In genomic region chr2:20635698-20636584, GRCh38 we compare ENCODE assay signal across 1 cellular context.
A peak's percentile ranks its signal among the peaks of the same experiment; 100 is the strongest.
TF ChIP-seq lines count a peak whose summit lies in the region.

No MANE protein-coding gene starts in this region.

TF ChIP-seq in K562, 482 proteins besides CTCF, POLR2A, EP300 and RAD21 (continued from another document):
- 0 out of 2 replicates have a peak, but pooled peaks have one; percentile 38 for TF ChIP-seq BHLHE40 (IDR thresholded peaks at IDR 0.05; ENCODE audit: low read length)
- TF ChIP-seq VEZF1 (CRISPR knock-in tag; IDR thresholded peaks at IDR 0.05) = peak; percentile 65
- no peak for TF ChIP-seq RNF2 (IDR thresholded peaks at IDR 0.05)
- TF ChIP-seq ZNF143 (CRISPR knock-in tag; IDR thresholded peaks at IDR 0.05) = peak; percentile 57; the same call in 1 of the 2 replicates
- TF ChIP-seq JUND (IDR thresholded peaks at IDR 0.05; ENCODE audit: borderline replicate concordance, low read depth, low read length) = peak; percentile 57
- TF ChIP-seq JUND (tag; IDR thresholded peaks at IDR 0.05; ENCODE audit: borderline replicate concordance, low read depth, low read length) = no peak
- 0 out of 2 replicates have a peak, but pooled peaks have one; percentile 57 for TF ChIP-seq MYNN (IDR thresholded peaks at IDR 0.05)
- TF ChIP-seq MYNN (CRISPR knock-in tag; IDR thresholded peaks at IDR 0.05) = no peak
- TF ChIP-seq SRF (CRISPR knock-in tag; IDR thresholded peaks at IDR 0.05) = 0 out of 4 replicates have a peak, but pooled peaks of 1 of the 2 experiments have one; percentile 23
- peak; percentile 74 for TF ChIP-seq CC2D1A (IDR thresholded peaks at IDR 0.05)
- 0 out of 2 replicates have a peak, but pooled peaks have one; percentile 48 for TF ChIP-seq CREM (IDR thresholded peaks at IDR 0.05; ENCODE audit: low read depth)
- TF ChIP-seq MAZ (CRISPR knock-in tag; conservative IDR thresholded peaks at IDR 0.05 in 1 of 2, IDR thresholded peaks at IDR 0.05 in 1 of 2) = peak; percentile 78 to 86
- no peak for TF ChIP-seq NFE2 (IDR thresholded peaks at IDR 0.05; ENCODE audit: low read depth)
- TF ChIP-seq RCOR1 (IDR thresholded peaks at IDR 0.05; ENCODE audit: borderline replicate concordance in 1 of 2, low read depth in 2 of 2, low read length in 2 of 2) = 0 out of 4 replicates have a peak, but pooled peaks of 1 of the 2 experiments have one; percentile 42
- TF ChIP-seq RBM22 (IDR thresholded peaks at IDR 0.05; ENCODE audit: low read depth, low read length, poor library complexity, severe bottlenecking) = no peak
- no peak for TF ChIP-seq PHF8 (IDR thresholded peaks at IDR 0.05; ENCODE audit: borderline replicate concordance, low read length)
- TF ChIP-seq GATA2 (CRISPR knock-in tag; IDR thresholded peaks at IDR 0.05) = no peak
- TF ChIP-seq JUN (IDR thresholded peaks at IDR 0.05; ENCODE audit: borderline replicate concordance, low read depth, low read length) = no peak
- TF ChIP-seq JUN (CRISPR knock-in tag; IDR thresholded peaks at IDR 0.05; ENCODE audit: borderline replicate concordance) = no peak
- no peak for TF ChIP-seq CGGBP1 (CRISPR knock-in tag; IDR thresholded peaks at IDR 0.05)
- TF ChIP-seq CEBPG (CRISPR knock-in tag; IDR thresholded peaks at IDR 0.05) = no peak
- TF ChIP-seq CEBPG (tag; conservative IDR thresholded peaks at IDR 0.05 in 1 of 2, IDR thresholded peaks at IDR 0.05 in 1 of 2) = no peak
- TF ChIP-seq GABPB1 (CRISPR knock-in tag; IDR thresholded peaks at IDR 0.05) = 0 out of 2 replicates have a peak, but pooled peaks have one; percentile 25
- peak in 2 of 3 experiments; percentile 73 to 77 for TF ChIP-seq YY1 (IDR thresholded peaks at IDR 0.05; ENCODE audit: borderline replicate concordance in 1 of 3, control insufficient read depth in 1 of 3, extremely low read depth in 1 of 3, insufficient read depth in 3 of 3, insufficient read length in 1 of 3, insufficient replicate concordance in 2 of 3, low read depth in 1 of 3, low read length in 2 of 3)
- no peak for TF ChIP-seq KDM1A (IDR thresholded peaks at IDR 0.05)
- TF ChIP-seq CTBP1 (IDR thresholded peaks at IDR 0.05; ENCODE audit: borderline replicate concordance) = no peak
- peak; percentile 21; the same call in 1 of the 2 replicates for TF ChIP-seq USF1 (CRISPR knock-in tag; IDR thresholded peaks at IDR 0.05)
- no peak for TF ChIP-seq SIRT6 (IDR thresholded peaks at IDR 0.05; ENCODE audit: low read depth, low read length)
- 0 out of 4 replicates have a peak, but pooled peaks of 1 of the 2 experiments have one; percentile 52 for TF ChIP-seq TEAD1 (CRISPR knock-in tag; IDR thresholded peaks at IDR 0.05)
- peak; percentile 91 for TF ChIP-seq ARID2 (IDR thresholded peaks at IDR 0.05)
- peak; percentile 50; the same call in 1 of the 2 replicates for TF ChIP-seq MAX (CRISPR knock-in tag; IDR thresholded peaks at IDR 0.05)
- TF ChIP-seq ZBTB33 (CRISPR knock-in tag; IDR thresholded peaks at IDR 0.05) = peak; percentile 60; the same call in 1 of the 2 replicates
- no peak for TF ChIP-seq HDAC8 (tag; IDR thresholded peaks at IDR 0.05)
- TF ChIP-seq SMC3 (conservative IDR thresholded peaks at IDR 0.05; ENCODE audit: insufficient read depth, low read depth, low read length) = peak; percentile 99
- TF ChIP-seq ZNF764 (CRISPR knock-in tag; IDR thresholded peaks at IDR 0.05; ENCODE audit: low read depth) = no peak
- 0 out of 2 replicates have a peak, but pooled peaks have one; percentile 62 for TF ChIP-seq ZC3H11A (IDR thresholded peaks at IDR 0.05; ENCODE audit: low read depth, low read length)
- no peak for TF ChIP-seq NFRKB (IDR thresholded peaks at IDR 0.05; ENCODE audit: low read depth)
- no peak for TF ChIP-seq CTCFL (IDR thresholded peaks at IDR 0.05; ENCODE audit: borderline replicate concordance, insufficient read depth, low read depth, low read length, poor library complexity, severe bottlenecking)
- TF ChIP-seq SREBF2 (CRISPR knock-in tag; IDR thresholded peaks at IDR 0.05) = no peak
- TF ChIP-seq POLR2H (tag; IDR thresholded peaks at IDR 0.05; ENCODE audit: low read depth) = no peak
- no peak for TF ChIP-seq SAFB2 (IDR thresholded peaks at IDR 0.05; ENCODE audit: borderline replicate concordance, low read depth, low read length, severe bottlenecking)
- TF ChIP-seq ERF (CRISPR knock-in tag; IDR thresholded peaks at IDR 0.05) = no peak
- no peak for TF ChIP-seq POLR3A (IDR thresholded peaks at IDR 0.05; ENCODE audit: borderline replicate concordance, extremely low read depth, insufficient read depth, insufficient read length)
- peak; percentile 97 for TF ChIP-seq STAG1 (CRISPR knock-in tag; IDR thresholded peaks at IDR 0.05; ENCODE audit: borderline replicate concordance)
- peak; percentile 62; the same call in 1 of the 2 replicates for TF ChIP-seq ZNF384 (IDR thresholded peaks at IDR 0.05; ENCODE audit: low read depth, low read length)
- 0 out of 2 replicates have a peak, but pooled peaks have one; percentile 41 for TF ChIP-seq ARID4B (CRISPR knock-in tag; IDR thresholded peaks at IDR 0.05)
- TF ChIP-seq SMARCE1 (IDR thresholded peaks at IDR 0.05) = no peak
- 0 out of 2 replicates have a peak, but pooled peaks have one; percentile 22 for TF ChIP-seq SOX6 (IDR thresholded peaks at IDR 0.05)
- 0 out of 2 replicates have a peak, but pooled peaks have one; percentile 37 for TF ChIP-seq HIVEP1 (CRISPR knock-in tag; IDR thresholded peaks at IDR 0.05)
- TF ChIP-seq DEAF1 (CRISPR knock-in tag; IDR thresholded peaks at IDR 0.05) = peak; percentile 98
- peak; percentile 62; the same call in 1 of the 2 replicates for TF ChIP-seq RB1 (IDR thresholded peaks at IDR 0.05; ENCODE audit: low read depth)
- 0 out of 4 replicates have a peak, but pooled peaks of 1 of the 2 experiments have one; percentile 19 for TF ChIP-seq FOXA3 (CRISPR knock-in tag; conservative IDR thresholded peaks at IDR 0.05 in 1 of 2, IDR thresholded peaks at IDR 0.05 in 1 of 2)
- no peak for TF ChIP-seq KLF10 (CRISPR knock-in tag; IDR thresholded peaks at IDR 0.05)
